1 cellular context compared by ENCODE assay signal in the genomic region with DNA sequence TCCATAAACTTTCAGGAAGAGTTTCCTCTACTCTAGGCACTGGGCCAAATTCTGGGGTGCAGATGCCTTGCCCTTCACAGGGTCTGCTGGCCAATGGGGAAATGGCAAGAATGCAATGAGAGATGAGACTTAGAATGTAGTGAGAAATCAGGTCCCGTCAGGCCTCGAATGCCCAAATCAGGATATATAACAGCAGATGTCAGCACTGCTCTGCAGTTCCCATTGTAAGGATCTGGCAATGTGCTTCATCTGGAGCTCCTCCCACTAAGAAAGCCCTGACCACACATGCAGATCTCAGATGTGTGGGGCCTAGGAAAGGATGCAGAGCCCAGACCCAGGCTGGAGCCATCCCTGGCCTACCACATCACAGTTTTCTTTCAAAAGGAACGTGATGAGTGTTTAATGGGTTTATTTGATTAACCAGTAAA.
TF ChIP-seq lines count a peak whose summit lies in the region.

No MANE protein-coding gene starts in this region.

TF ChIP-seq in H1, 55 proteins besides CTCF, POLR2A, EP300 and RAD21:
- TF ChIP-seq SP4 (IDR thresholded peaks at IDR 0.05; ENCODE audit: low read length) = no peak
- TF ChIP-seq ZNF274 (IDR thresholded peaks at IDR 0.05; ENCODE audit: borderline replicate concordance, extremely low read depth, low read length) = no peak
- no peak for TF ChIP-seq JUN (IDR thresholded peaks at IDR 0.05; ENCODE audit: low read depth, low read length)
- TF ChIP-seq, protein P1, sequence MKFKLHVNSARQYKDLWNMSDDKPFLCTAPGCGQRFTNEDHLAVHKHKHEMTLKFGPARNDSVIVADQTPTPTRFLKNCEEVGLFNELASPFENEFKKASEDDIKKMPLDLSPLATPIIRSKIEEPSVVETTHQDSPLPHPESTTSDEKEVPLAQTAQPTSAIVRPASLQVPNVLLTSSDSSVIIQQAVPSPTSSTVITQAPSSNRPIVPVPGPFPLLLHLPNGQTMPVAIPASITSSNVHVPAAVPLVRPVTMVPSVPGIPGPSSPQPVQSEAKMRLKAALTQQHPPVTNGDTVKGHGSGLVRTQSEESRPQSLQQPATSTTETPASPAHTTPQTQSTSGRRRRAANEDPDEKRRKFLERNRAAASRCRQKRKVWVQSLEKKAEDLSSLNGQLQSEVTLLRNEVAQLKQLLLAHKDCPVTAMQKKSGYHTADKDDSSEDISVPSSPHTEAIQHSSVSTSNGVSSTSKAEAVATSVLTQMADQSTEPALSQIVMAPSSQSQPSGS (IDR thresholded peaks at IDR 0.05; ENCODE audit: low read length) = no peak
- TF ChIP-seq BRCA1 (IDR thresholded peaks at IDR 0.05; ENCODE audit: low read depth, low read length) = no peak
